ENCODE assay signal across 18 cellular contexts in genomic region chr21:32861871-32862270, GRCh38.
"Had no signal": no experiment of that assay in that cellular context is flagged by ENCODE, and none has a peak within 500 bp of the region (broad histone marks: within the 10 kb centered on the region; RNA-seq: fewer than 3 reads in every experiment).

No MANE protein-coding gene starts in this region.

- H3K4me3 Mint-ChIP-seq: activated CD4-positive, alpha-beta T cell treated with anti-CD3 and anti-CD28 coated beads, Interleukin-2, amount 10 ng/mL, durations not matched to agents 7 days and 5 days; activated naive CD4-positive, alpha-beta T cell treated with anti-CD3 and anti-CD28 coated beads, Interleukin-2, amount 10 ng/mL, durations not matched to agents 7 days and 5 days; central memory CD8-positive, alpha-beta T cell; dendritic cell treated with granulocyte-macrophage colony-stimulating factor and Interleukin-4, amounts not matched to agents 40 ng/mL and 50 ng/mL, for 4 days; effector memory CD8-positive, alpha-beta T cell; natural killer cell; stimulated activated naive B cell treated with anti-CD40 and anti-IgM and Interleukin-4, amounts not matched to agents 10 μg/mL and 1 μg/mL and 100 μg/mL, for 72 hours had no signal

- H3K9me3 Mint-ChIP-seq: effector memory CD8-positive, alpha-beta T cell had no signal

- DNase-seq: activated CD4-positive, alpha-beta T cell treated with anti-CD3 and anti-CD28 coated beads, Interleukin-2, amount 10 ng/mL, durations not matched to agents 7 days and 5 days; activated CD4-positive, CD25-positive, alpha-beta regulatory T cell; activated CD8-positive, alpha-beta memory T cell treated with anti-CD3 and anti-CD28 coated beads for 24 hours; activated naive CD4-positive, alpha-beta T cell treated with anti-CD3 and anti-CD28 coated beads, Interleukin-2, amount 10 ng/mL, durations not matched to agents 7 days and 5 days; adrenal gland; body of pancreas; effector memory CD8-positive, alpha-beta T cell; hypothalamus; natural killer cell; nucleus accumbens; right cardiac atrium; stimulated activated naive B cell treated with anti-CD40 and anti-IgM and Interleukin-4, amounts not matched to agents 10 μg/mL and 1 μg/mL and 100 μg/mL, for 72 hours; T-helper 2 cell; upper lobe of right lung had no signal

- ATAC-seq: body of pancreas; effector memory CD8-positive, alpha-beta T cell; natural killer cell; right cardiac atrium; stimulated activated naive B cell treated with anti-CD40 and anti-IgM and Interleukin-4, amounts not matched to agents 10 μg/mL and 1 μg/mL and 100 μg/mL, for 72 hours; upper lobe of right lung had no signal

- H3K27ac Mint-ChIP-seq: activated CD4-positive, alpha-beta T cell treated with anti-CD3 and anti-CD28 coated beads, Interleukin-2, amount 10 ng/mL, durations not matched to agents 7 days and 5 days; activated naive CD4-positive, alpha-beta T cell treated with anti-CD3 and anti-CD28 coated beads, Interleukin-2, amount 10 ng/mL, durations not matched to agents 7 days and 5 days; activated T-helper 2 cell treated with anti-CD3 and anti-CD28 coated beads, Interferon-gamma antibody, Interleukin-2, Interleukin-4, amounts not matched to agents 10 μg/mL and 5 μg/mL and 100 μg/mL, durations not matched to agents 14 hours and 24 hours and 36 hours; dendritic cell treated with granulocyte-macrophage colony-stimulating factor and Interleukin-4, amounts not matched to agents 40 ng/mL and 50 ng/mL, for 4 days; effector memory CD8-positive, alpha-beta T cell; natural killer cell; stimulated activated naive B cell treated with anti-CD40 and anti-IgM and Interleukin-4, amounts not matched to agents 10 μg/mL and 1 μg/mL and 100 μg/mL, for 72 hours had no signal

- H3K9me3 ChIP-seq: adrenal gland, body of pancreas, upper lobe of right lung had no signal

- H3K36me3 ChIP-seq: adrenal gland, upper lobe of right lung had no signal

- H3K27ac ChIP-seq: adrenal gland, body of pancreas, upper lobe of right lung had no signal

- H3K4me3 ChIP-seq: adrenal gland, body of pancreas, lung, upper lobe of right lung had no signal

- H3K4me1 Mint-ChIP-seq: activated CD4-positive, alpha-beta T cell treated with anti-CD3 and anti-CD28 coated beads, Interleukin-2, amount 10 ng/mL, durations not matched to agents 7 days and 5 days; activated naive CD4-positive, alpha-beta T cell treated with anti-CD3 and anti-CD28 coated beads, Interleukin-2, amount 10 ng/mL, durations not matched to agents 7 days and 5 days; central memory CD8-positive, alpha-beta T cell; natural killer cell; stimulated activated naive B cell treated with anti-CD40 and anti-IgM and Interleukin-4, amounts not matched to agents 10 μg/mL and 1 μg/mL and 100 μg/mL, for 72 hours had no signal

- H3K4me1 ChIP-seq: adrenal gland, body of pancreas, upper lobe of right lung had no signal

- H3K27me3 ChIP-seq: adrenal gland, body of pancreas had no signal
